10 cellular contexts compared by ENCODE assay signal in the genomic region with DNA sequence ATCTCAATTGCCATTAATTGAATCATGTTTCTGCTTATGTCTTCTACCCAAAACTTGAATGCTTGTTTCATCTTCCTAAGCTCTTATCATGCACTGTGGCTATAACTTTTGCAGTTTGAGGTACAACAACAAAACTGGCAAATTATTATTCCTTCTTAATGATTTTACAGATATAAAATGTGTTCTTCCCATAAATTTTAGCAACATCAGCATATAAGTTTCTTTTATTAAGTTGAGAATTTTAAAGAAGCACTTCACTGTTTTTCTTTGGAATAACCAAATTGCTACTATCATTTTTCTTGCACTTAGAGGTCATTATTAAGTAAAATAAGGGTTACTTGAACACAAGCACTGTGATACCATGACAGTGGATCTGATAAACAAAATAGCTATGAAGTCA.
"Had no signal": no experiment of that assay in that cellular context is flagged by ENCODE, and none has a peak within 500 bp of the region (broad histone marks: within the 10 kb centered on the region; RNA-seq: fewer than 3 reads in every experiment).

No MANE protein-coding gene starts in this region.

- H3K9me3 ChIP-seq: HAP-1 had no signal

- H3K36me3 ChIP-seq: HAP-1 had no signal

- H3K27ac ChIP-seq: GM23248, KMS-11 had no signal

- DNase-seq: GM23248, GOT3, H7, HFFc6, Karpas-422, KBM-7 had no signal

- H3K4me2 ChIP-seq: KMS-11 had no signal

- H2AFZ ChIP-seq: GM23248 had no signal

- FAIRE-seq: HTR-8/SVneo had no signal

- H3K4me3 ChIP-seq: GM23248, HAP-1 had no signal

- H3K9ac ChIP-seq: GM23248, KMS-11 had no signal

- H3K27ac Mint-ChIP-seq: HFFc6 had no signal

- H3K4me3 Mint-ChIP-seq: HFFc6 had no signal

- ATAC-seq: HCT116 had no signal
